ENCODE assay signal across 8 cellular contexts in genomic region chr19:47778089-47778953, GRCh38. TPM values are rescaled to one million over a fixed set of nuclear protein-coding genes. Genes with fewer than 3 reads are reported as not detected.
DNase-seq lines count a peak whose midpoint lies in the region; ATAC-seq and TF ChIP-seq lines count a peak whose summit lies in the region.

Gene SELENOW (plus strand): TSS chr19:47778703. CDS start chr19:47778786, 83 bp downstream.

- peak within 1 kb of the TSS; percentile 91 for H3K27ac Mint-ChIP-seq in T-helper 17 cell

- H3K27me3 ChIP-seq in psoas muscle (ENCODE audit: insufficient read depth in 3 of 3, low read length in 2 of 3): no peaks in the 10 kb centered on the region

- no peaks in the 10 kb centered on the region for H3K9me3 ChIP-seq in T-helper 17 cell (ENCODE audit: control insufficient read depth, low read length, poor library complexity, severe bottlenecking)
- H3K9me3 ChIP-seq in psoas muscle: no peaks in the 10 kb centered on the region

- in situ Hi-C loops in G401 (cut with HindIII; ENCODE audit: low sequenced_read_pairs): no loop called here

- peaks cover 31% of the 10 kb centered on the region for H3K4me1 Mint-ChIP-seq in T-helper 17 cell

- H3K4me3 ChIP-seq in psoas muscle (peak within 1 kb of the TSS; percentile 93), urinary bladder (ENCODE audit: low read depth, low read length) (peak within 1 kb of the TSS; percentile 91)

- H3K27ac ChIP-seq in psoas muscle: peak within 1 kb of the TSS; percentile 95
- H3K27ac ChIP-seq in urinary bladder (ENCODE audit: low read depth): peak within 1 kb of the TSS; percentile 100

- no peak for TF ChIP-seq CTCF in psoas muscle (IDR thresholded peaks at IDR 0.05)

- WGBS in psoas muscle, 3 donors: 4 to 23% (median 6%) methylated on average over 54 to 64 of the region's 64 CpGs
- under 1% methylated on average over 64 of the region's 64 CpGs for WGBS in urinary bladder

- intact Hi-C loops in left ventricle myocardium superior (cut with micrococcal nuclease) (no loop called here), psoas muscle (cut with DNase I) (no loop called here)

- H3K36me3 ChIP-seq in psoas muscle (ENCODE audit: insufficient read depth in 1 of 2, low read depth in 1 of 2) (peaks cover 0 to 26% of the 10 kb centered on the region in 2 donors), urinary bladder (ENCODE audit: insufficient read depth) (no peaks in the 10 kb centered on the region)

- H3K36me3 Mint-ChIP-seq in T-helper 17 cell (ENCODE audit: low read depth): peaks cover 6% of the 10 kb centered on the region

- DNase-seq in G401 (ENCODE audit: low spot score) (peak; percentile 82), NCI-H1417 (lab: John Stamatoyannopoulos, UW) (peak; percentile 92 to 96 (median 94)), T-helper 17 cell (peak; percentile 64 to 66 (median 64)), amniotic stem cell (lab: John Stamatoyannopoulos, UW) (peak; percentile 36), left ventricle myocardium superior (peak; percentile 87), psoas muscle (peak; percentile 79 to 85)

- peak within 1 kb of the TSS; percentile 97 for H3K4me3 Mint-ChIP-seq in T-helper 17 cell

- H3K4me1 ChIP-seq in psoas muscle (peaks cover 28% of the 10 kb centered on the region), urinary bladder (ENCODE audit: insufficient read depth) (peaks cover 2% of the 10 kb centered on the region)

- ATAC-seq in HG02571 (IDR thresholded peaks at IDR 0.05; ENCODE audit: unreplicated experiment): peak; percentile 59
- ATAC-seq in T-helper 17 cell: peak; percentile 95
- ATAC-seq in left ventricle myocardium superior: peak; percentile 86
- ATAC-seq in psoas muscle: peak; percentile 78 to 86 (median 82)

- no peaks in the 10 kb centered on the region for H3K27me3 Mint-ChIP-seq in T-helper 17 cell

RNA-seq across cellular contexts. Expression of gene SELENOW, which starts in this region (rescaled TPM):
- 322 and 424 TPM in 2 replicates for total RNA-seq in G401 (2014; rRNA removed; shearing (Covaris generic))
- total RNA-seq in T-helper 17 cell (100 to 1,000 TPM in 1 of 2 donors, 10 to 100 TPM in 1; 89.5 to 101 TPM), left ventricle myocardium superior (1,300 TPM), psoas muscle (100 to 1,000 TPM; 677 to 969 (median 733) TPM), urinary bladder (186 TPM)
- polyA plus RNA-seq in psoas muscle (1,000 to 10,000 TPM in 2 of 3 donors, 100 to 1,000 TPM in 1; 434 to 1,620 (median 1,372) TPM), urinary bladder (566 TPM)

Comparison
In these comparisons a context has a peak if more than half of its experiments do, and no peak if none do; other contexts are left out.
1. Peak in every context shown above with its lines: DNase-seq, ATAC-seq, H3K4me3 ChIP-seq and H3K27ac ChIP-seq.
2. DNase-seq: peak in every context shown above with its lines; median percentile 94 in NCI-H1417; 87 in left ventricle myocardium superior; 82 in G401; 82 in psoas muscle; 64 in T-helper 17 cell; 36 in amniotic stem cell.